In the genomic region with DNA sequence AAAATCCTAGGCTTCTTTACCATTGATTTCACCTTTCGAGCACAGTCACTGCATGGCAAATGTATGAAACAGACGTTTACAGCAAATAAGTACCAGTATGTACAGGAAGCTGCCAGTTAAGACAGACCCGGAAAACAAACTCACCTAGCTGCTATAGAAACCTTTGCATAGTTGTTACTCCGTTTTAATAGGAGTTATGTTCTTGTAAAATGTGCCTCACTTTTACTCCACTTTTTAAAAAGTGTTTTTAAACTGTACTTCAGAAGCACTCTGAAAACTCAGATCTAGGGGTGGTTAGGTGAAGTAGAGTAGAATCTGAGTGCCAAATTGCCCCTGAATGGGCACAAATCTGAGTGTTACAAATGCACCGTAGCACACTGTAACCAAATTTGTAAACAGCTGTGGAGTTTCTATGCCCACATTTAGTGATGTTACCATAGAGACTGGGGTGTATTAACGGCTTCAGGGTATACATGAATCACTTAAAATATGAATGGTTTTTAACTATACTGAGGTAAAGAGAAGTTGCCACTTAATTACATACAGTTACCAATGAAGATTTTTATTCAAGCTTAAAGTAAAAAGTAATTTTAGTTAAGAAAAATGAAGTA, we compare ENCODE assay signal across 2 cellular contexts.
A peak's percentile ranks its signal among the peaks of the same experiment; 100 is the strongest.
TF ChIP-seq lines count a peak whose summit lies in the region.

No MANE protein-coding gene starts in this region.

TF ChIP-seq in HepG2, 621 proteins besides CTCF, POLR2A, EP300 and RAD21:
- TF ChIP-seq KLF12 (CRISPR knock-in tag; IDR thresholded peaks at IDR 0.05; ENCODE audit: borderline replicate concordance) (no peak), REL (CRISPR knock-in tag; conservative IDR thresholded peaks at IDR 0.05) (no peak), RBM22 (optimal IDR thresholded peaks at IDR 0.05; ENCODE audit: low read length) (peak; percentile 34)

TF ChIP-seq in HEK293T, 16 proteins besides CTCF, POLR2A, EP300 and RAD21:
- TF ChIP-seq FOXK2 (IDR thresholded peaks at IDR 0.05) (no peak), ELF4 (IDR thresholded peaks at IDR 0.05) (no peak), SUZ12 (IDR thresholded peaks at IDR 0.05) (no peak), FOXA1 (IDR thresholded peaks at IDR 0.05) (no peak), ZNF384 (IDR thresholded peaks at IDR 0.05) (no peak), NFRKB (IDR thresholded peaks at IDR 0.05) (no peak), L3MBTL2 (conservative IDR thresholded peaks at IDR 0.05) (no peak), SP1 (IDR thresholded peaks at IDR 0.05) (no peak), ARNT (IDR thresholded peaks at IDR 0.05) (no peak), FOXM1 (IDR thresholded peaks at IDR 0.05; ENCODE audit: borderline replicate concordance) (no peak), CTBP1 (IDR thresholded peaks at IDR 0.05; ENCODE audit: borderline replicate concordance) (no peak), LEF1 (IDR thresholded peaks at IDR 0.05; ENCODE audit: borderline replicate concordance) (no peak), TARDBP (IDR thresholded peaks at IDR 0.05) (no peak)
- TF ChIP-seq, protein P1, sequence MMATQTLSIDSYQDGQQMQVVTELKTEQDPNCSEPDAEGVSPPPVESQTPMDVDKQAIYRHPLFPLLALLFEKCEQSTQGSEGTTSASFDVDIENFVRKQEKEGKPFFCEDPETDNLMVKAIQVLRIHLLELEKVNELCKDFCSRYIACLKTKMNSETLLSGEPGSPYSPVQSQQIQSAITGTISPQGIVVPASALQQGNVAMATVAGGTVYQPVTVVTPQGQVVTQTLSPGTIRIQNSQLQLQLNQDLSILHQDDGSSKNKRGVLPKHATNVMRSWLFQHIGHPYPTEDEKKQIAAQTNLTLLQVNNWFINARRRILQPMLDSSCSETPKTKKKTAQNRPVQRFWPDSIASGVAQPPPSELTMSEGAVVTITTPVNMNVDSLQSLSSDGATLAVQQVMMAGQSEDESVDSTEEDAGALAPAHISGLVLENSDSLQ (IDR thresholded peaks at IDR 0.05): no peak
